In the genomic region with DNA sequence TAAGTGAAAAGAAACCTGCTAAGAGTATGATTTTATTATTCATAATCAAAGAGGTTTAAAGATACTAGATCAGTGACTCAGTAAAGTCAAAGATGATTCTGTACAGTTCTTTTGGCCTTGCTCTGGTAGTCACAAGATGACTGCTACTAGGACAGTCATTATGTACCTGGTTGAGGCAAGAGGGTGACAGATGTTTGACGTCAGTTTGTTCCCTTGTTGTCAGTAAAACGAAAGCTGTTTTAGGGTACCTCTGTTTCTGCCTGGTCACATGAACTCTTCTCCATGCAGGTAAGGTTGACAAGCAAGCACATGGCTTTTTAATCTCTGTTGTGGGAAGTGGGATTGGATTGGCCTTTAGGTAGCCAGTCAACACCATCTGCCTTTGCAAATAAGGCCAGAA, we compare ENCODE assay signal across 15 cellular contexts.
DNase-seq lines count a peak whose midpoint lies in the region; ATAC-seq and TF ChIP-seq lines count a peak whose summit lies in the region.
"Had no signal": no experiment of that assay in that cellular context is flagged by ENCODE, and none has a peak within 500 bp of the region (broad histone marks: within the 10 kb centered on the region; RNA-seq: fewer than 3 reads in every experiment).

No MANE protein-coding gene starts in this region.

- H3K4me3 Mint-ChIP-seq in T-helper 2 cell treated with Interferon-gamma antibody and Interleukin-4, amounts not matched to agents 5 μg/mL and 100 μg/mL, for 36 hours = no peak overlapping the region
- H3K4me3 Mint-ChIP-seq: CD4-positive, alpha-beta memory T cell had no signal

- DNase-seq in activated CD4-positive, CD25-positive, alpha-beta regulatory T cell treated with anti-CD3 and anti-CD28 coated beads, Interleukin-2, amount 50 U/mL, for 72 hours = no peak
- DNase-seq in GM06990 (ENCODE audit: extremely low read depth, insufficient read length) (peak; percentile 9), spleen (no peak), PC-3 (no peak), DMS153 (lab: John Stamatoyannopoulos, UW) (no peak)
- peak; percentile 27 for DNase-seq in T-helper 2 cell treated with Interferon-gamma antibody and Interleukin-4, amounts not matched to agents 5 μg/mL and 100 μg/mL, for 36 hours (ENCODE audit: low spot score)
- DNase-seq: Calu3; CD4-positive, alpha-beta memory T cell; H7; NCI-H1105; NCI-H1694 treated with DMSO at 0.1 percent for 48 hours; NCI-H446 treated with DMSO at 0.1 percent for 48 hours had no signal

- H3K27ac Mint-ChIP-seq in T-helper 2 cell treated with Interferon-gamma antibody and Interleukin-4, amounts not matched to agents 5 μg/mL and 100 μg/mL, for 36 hours = no peak overlapping the region

- no peak overlapping the region for H3K4me2 ChIP-seq in PC-3 (ENCODE audit: low read length)

- H3K4me3 ChIP-seq in GM06990 (replicated peaks; ENCODE audit: low read depth, low read length) (no peak overlapping the region), spleen (no peak overlapping the region), PC-3 (ENCODE audit: low read length) (no peak overlapping the region)
- H3K4me3 ChIP-seq: SJSA1 had no signal

- H3K36me3 ChIP-seq in GM06990 (ENCODE audit: control insufficient read depth, insufficient read depth, low read length) (no peaks in the 10 kb centered on the region), spleen (no peaks in the 10 kb centered on the region), PC-3 (ENCODE audit: low read depth, low read length) (no peaks in the 10 kb centered on the region)
- H3K36me3 ChIP-seq: SJSA1 had no signal

- H3K4me1 ChIP-seq in spleen = peaks cover 0 to 8% (median 0%) of the 10 kb centered on the region in 6 donors
- H3K4me1 ChIP-seq in PC-3 (ENCODE audit: insufficient read depth, low read length) = no peaks in the 10 kb centered on the region
- H3K4me1 ChIP-seq: SJSA1 had no signal

- no peak overlapping the region for H3K9ac ChIP-seq in PC-3 (ENCODE audit: low read length)

- ATAC-seq in activated CD4-positive, CD25-positive, alpha-beta regulatory T cell treated with anti-CD3 and anti-CD28 coated beads, Interleukin-2, amount 50 U/mL, for 24 hours = peak; percentile 95 to 97
- peak; percentile 62 for ATAC-seq in GM19035 (IDR thresholded peaks at IDR 0.05; ENCODE audit: unreplicated experiment)
- no peak for ATAC-seq in PC-3

- H3K27me3 Mint-ChIP-seq in T-helper 2 cell treated with Interferon-gamma antibody and Interleukin-4, amounts not matched to agents 5 μg/mL and 100 μg/mL, for 36 hours (ENCODE audit: low read depth) = no peaks in the 10 kb centered on the region
- H3K27me3 Mint-ChIP-seq: CD4-positive, alpha-beta memory T cell had no signal

- no peak for TF ChIP-seq POLR2A in spleen (IDR thresholded peaks at IDR 0.05)

- CTCF ChIA-PET in PC-3 (lab: Charles Lee) = no interaction called here

- H3K79me2 ChIP-seq in PC-3 (ENCODE audit: low read length) = no peaks in the 10 kb centered on the region

- H3K36me3 Mint-ChIP-seq in T-helper 2 cell treated with Interferon-gamma antibody and Interleukin-4, amounts not matched to agents 5 μg/mL and 100 μg/mL, for 36 hours (ENCODE audit: low read depth) = peaks cover 16% of the 10 kb centered on the region

- TF ChIP-seq CTCF in GM06990 (IDR thresholded peaks at IDR 0.05; ENCODE audit: insufficient read depth, low read length, poor library complexity, severe bottlenecking) (no peak), spleen (IDR thresholded peaks at IDR 0.05 in 8 of 11, conservative IDR thresholded peaks at IDR 0.05 in 3 of 11) (no peak), PC-3 (conservative IDR thresholded peaks at IDR 0.05; ENCODE audit: low read depth, low read length) (no peak)

- no peaks in the 10 kb centered on the region for H3K27me3 ChIP-seq in GM06990 (replicated peaks; ENCODE audit: control insufficient read depth, insufficient read depth, low read length)
- H3K27me3 ChIP-seq in spleen (replicated peaks in 1 of 7) = no peaks in the 10 kb centered on the region
- H3K27me3 ChIP-seq in PC-3 (ENCODE audit: low read length) = no peaks in the 10 kb centered on the region
- H3K27me3 ChIP-seq: SJSA1 had no signal

- POLR2A ChIA-PET in PC-3 (lab: Charles Lee; ENCODE audit: unreplicated experiment) = no interaction called here

- no peaks in the 10 kb centered on the region for H4K20me1 ChIP-seq in PC-3 (ENCODE audit: low read length)

- BruUV-seq in PC-3 (replicated peaks; lab: Mats Ljungman, UMichigan) = no TSS peak

- intact Hi-C loops in spleen (cut with DNase I; ENCODE audit: low total_unique reads) (no loop called here), PC-3 (cut with micrococcal nuclease) (loop anchor here (10.0 kb wide), 1 partner anchor 294 kb away; no protein-coding TSS in a partner anchor)

- no peak overlapping the region for H2AFZ ChIP-seq in PC-3 (ENCODE audit: low read length)

- no peaks in the 10 kb centered on the region for H3F3A ChIP-seq in PC-3 (ENCODE audit: low read length, unreplicated experiment)

- no peaks in the 10 kb centered on the region for H3K9me2 ChIP-seq in PC-3 (replicated peaks; ENCODE audit: low read length)

- H3K9me3 ChIP-seq in spleen (no peaks in the 10 kb centered on the region), PC-3 (ENCODE audit: low read length) (no peaks in the 10 kb centered on the region)
- H3K9me3 ChIP-seq: SJSA1 had no signal

- no peaks in the 10 kb centered on the region for H3K9me3 Mint-ChIP-seq in T-helper 2 cell treated with Interferon-gamma antibody and Interleukin-4, amounts not matched to agents 5 μg/mL and 100 μg/mL, for 36 hours

- WGBS in spleen, 5 donors = 87 to 90% (median 88%) methylated on average over 2 of the region's 2 CpGs

- H3K4me1 Mint-ChIP-seq in T-helper 2 cell treated with Interferon-gamma antibody and Interleukin-4, amounts not matched to agents 5 μg/mL and 100 μg/mL, for 36 hours (ENCODE audit: low read depth) = peaks cover 3% of the 10 kb centered on the region

- H3K27ac ChIP-seq in spleen (no peak overlapping the region), PC-3 (ENCODE audit: low read length) (no peak overlapping the region)
- H3K27ac ChIP-seq: SJSA1 had no signal

Comparison
In these comparisons a context has a peak if more than half of its experiments do, and no peak if none do; other contexts are left out.
1. DNase-seq: peak in GM06990 (single experiment) and T-helper 2 cell treated with Interferon-gamma antibody and Interleukin-4, amounts not matched to agents 5 μg/mL and 100 μg/mL, for 36 hours (single experiment); none in activated CD4-positive, CD25-positive, alpha-beta regulatory T cell treated with anti-CD3 and anti-CD28 coated beads, Interleukin-2, amount 50 U/mL, for 72 hours (single experiment), spleen (single experiment), PC-3 (single experiment) and DMS153 (single experiment).